ENCODE assay signal across 8 cellular contexts in the genomic region with DNA sequence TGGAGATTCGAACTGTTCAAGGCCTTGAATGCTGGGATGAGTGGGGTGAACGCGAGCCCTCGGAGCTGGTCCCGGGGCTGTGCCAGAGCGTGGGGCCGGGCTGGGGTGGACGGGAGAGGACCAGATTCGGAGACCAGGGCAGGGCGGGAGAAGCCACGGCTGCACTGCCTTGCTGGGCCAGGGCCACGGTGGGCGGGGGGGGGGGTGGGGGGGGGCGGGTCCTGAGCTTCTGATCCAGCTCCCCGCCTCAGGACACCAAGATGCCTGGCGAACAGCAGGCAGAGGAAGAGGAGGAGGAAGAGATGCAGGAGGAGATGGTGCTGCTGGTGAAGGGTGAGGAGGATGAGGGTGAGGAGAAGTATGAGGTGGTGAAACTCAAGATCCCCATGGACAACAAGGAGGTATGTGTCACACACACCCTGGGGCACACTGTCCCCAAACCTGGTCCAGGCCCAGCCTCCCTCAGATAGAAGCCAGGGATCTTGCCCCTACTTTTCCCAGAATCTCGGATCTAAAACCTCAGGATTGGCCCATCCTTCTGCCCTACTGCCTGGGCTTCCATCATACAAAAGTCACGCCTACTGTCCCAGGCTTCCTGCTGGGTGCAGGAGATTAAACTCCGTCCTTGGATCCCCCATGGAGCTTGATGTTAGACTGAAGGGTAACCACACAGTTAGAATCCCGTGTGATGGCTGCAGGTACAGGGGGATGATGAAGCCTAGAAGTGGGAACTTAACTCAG. TPM values are rescaled to one million over a fixed set of nuclear protein-coding genes. Genes with fewer than 3 reads are reported as not detected.
DNase-seq lines count a peak whose midpoint lies in the region; ATAC-seq and TF ChIP-seq lines count a peak whose summit lies in the region.

No MANE protein-coding gene starts in this region.

- DNase-seq in activated naive CD4-positive, alpha-beta T cell treated with anti-CD3 and anti-CD28 coated beads for 36 hours, result no peak
- no peak for DNase-seq in activated naive CD4-positive, alpha-beta T cell (lab: John Stamatoyannopoulos, UW)
- DNase-seq in WERI-Rb-1 (no peak), foreskin fibroblast (peak in 1 of 2 donors; percentile 45), HK-2 (ENCODE audit: unreplicated experiment) (no peak)

- H3K27ac ChIP-seq in WERI-Rb-1 (peak overlapping the region; percentile 79), rectal smooth muscle tissue (ENCODE audit: low read depth, low read length) (peak overlapping the region; percentile 84)

- H3K27me3 Mint-ChIP-seq in activated naive CD4-positive, alpha-beta T cell treated with anti-CD3 and anti-CD28 coated beads for 36 hours (ENCODE audit: low read depth), result no peaks in the 10 kb centered on the region

- H3K4me3 ChIP-seq in WERI-Rb-1 (ENCODE audit: low read depth, low read length), result peak overlapping the region; percentile 90
- H3K4me3 ChIP-seq in foreskin fibroblast (ENCODE audit: low read depth in 1 of 2, low read length in 2 of 2), result peak overlapping the region; percentile 69 to 72
- H3K4me3 ChIP-seq in rectal smooth muscle tissue (ENCODE audit: low read length), result peak overlapping the region; percentile 84

- no peak for TF ChIP-seq CTCF in WERI-Rb-1 (IDR thresholded peaks at IDR 0.05; ENCODE audit: low read depth, low read length)
- TF ChIP-seq CTCF in foreskin fibroblast (IDR thresholded peaks at IDR 0.05; ENCODE audit: low read depth, low read length), result no peak

- peaks cover 9% of the 10 kb centered on the region for H3K36me3 Mint-ChIP-seq in activated naive CD4-positive, alpha-beta T cell treated with anti-CD3 and anti-CD28 coated beads for 36 hours (ENCODE audit: low read depth)

- H3K27ac Mint-ChIP-seq in activated naive CD4-positive, alpha-beta T cell treated with anti-CD3 and anti-CD28 coated beads for 36 hours, result peak overlapping the region; percentile 79

- H3K9me3 ChIP-seq in WERI-Rb-1 (ENCODE audit: severe bottlenecking), result no peaks in the 10 kb centered on the region

- peaks cover 33% of the 10 kb centered on the region for H3K4me1 Mint-ChIP-seq in activated naive CD4-positive, alpha-beta T cell treated with anti-CD3 and anti-CD28 coated beads for 36 hours (ENCODE audit: low read depth)

- CTCF ChIA-PET in activated naive CD4-positive, alpha-beta T cell treated with anti-CD3 and anti-CD28 coated beads for 36 hours (lab: Charles Lee), result interaction anchor here (0.7 to 4.6 kb wide), 11 partner anchors 8 to 315 kb away, joined by 3 to 27 read pairs (median 9); partner anchors contain the start of genes DCTPP1, SEPTIN1 and ZNF48

- H3K4me3 Mint-ChIP-seq in activated naive CD4-positive, alpha-beta T cell treated with anti-CD3 and anti-CD28 coated beads for 36 hours, result peak overlapping the region; percentile 98

- intact Hi-C loops in activated naive CD4-positive, alpha-beta T cell treated with anti-CD3 and anti-CD28 coated beads for 36 hours (cut with micrococcal nuclease), result loop anchor here (1.0 to 2.0 kb wide), 6 partner anchors 26 to 343 kb away; partner anchors contain the start of genes ALDOA, SEPTIN1 and TBC1D10B

- no peaks in the 10 kb centered on the region for H3K27me3 ChIP-seq in WERI-Rb-1 (ENCODE audit: insufficient read depth, low read depth, severe bottlenecking)
- no peaks in the 10 kb centered on the region for H3K27me3 ChIP-seq in rectal smooth muscle tissue (ENCODE audit: control insufficient read depth, insufficient read depth, low read length)

- H3K9me3 Mint-ChIP-seq in activated naive CD4-positive, alpha-beta T cell treated with anti-CD3 and anti-CD28 coated beads for 36 hours, result no peaks in the 10 kb centered on the region

- H3K4me1 ChIP-seq in rectal smooth muscle tissue (ENCODE audit: control insufficient read depth, insufficient read depth, low read length), result peaks cover 14% of the 10 kb centered on the region

- ATAC-seq in GM21786 (IDR thresholded peaks at IDR 0.05; ENCODE audit: unreplicated experiment) (no peak), GM21723 (IDR thresholded peaks at IDR 0.05; ENCODE audit: unreplicated experiment) (no peak)

- H3K9ac ChIP-seq in rectal smooth muscle tissue (ENCODE audit: low read length), result peak overlapping the region; percentile 32

- H3K36me3 ChIP-seq in WERI-Rb-1 (peaks cover 27% of the 10 kb centered on the region), rectal smooth muscle tissue (ENCODE audit: control insufficient read depth, insufficient read depth, low read length) (peaks cover 8% of the 10 kb centered on the region)

RNA-seq across cellular contexts. Expression of gene ZNF771, which starts 0.6 kb away (rescaled TPM):
- 1 to 10 TPM; 3.4 to 4.7 TPM for total RNA-seq in activated naive CD4-positive, alpha-beta T cell treated with anti-CD3 and anti-CD28 coated beads for 36 hours

RNA-seq across cellular contexts. Expression of gene ZNF48, which starts 12.7 kb away (rescaled TPM):
- total RNA-seq in activated naive CD4-positive, alpha-beta T cell treated with anti-CD3 and anti-CD28 coated beads for 36 hours, result 1 to 10 TPM; 5.3 to 6.0 TPM

RNA-seq across cellular contexts. Expression of gene DCTPP1, which starts 21.9 kb away (rescaled TPM):
- total RNA-seq in activated naive CD4-positive, alpha-beta T cell treated with anti-CD3 and anti-CD28 coated beads for 36 hours, result 10 to 100 TPM; 69.9 to 73.0 TPM

RNA-seq across cellular contexts. Expression of gene SEPTIN1, which starts 25.6 kb away (rescaled TPM):
- total RNA-seq in activated naive CD4-positive, alpha-beta T cell treated with anti-CD3 and anti-CD28 coated beads for 36 hours, result 100 to 1,000 TPM; 133 to 134 TPM

RNA-seq across cellular contexts. Expression of gene MYL11, which starts 33.4 kb away (rescaled TPM):
- total RNA-seq in activated naive CD4-positive, alpha-beta T cell treated with anti-CD3 and anti-CD28 coated beads for 36 hours, result under 1 TPM; 0.67 to 0.86 TPM
